16 cellular contexts compared by ENCODE assay signal in genomic region chr2:9981646-9982045, GRCh38.
"Had no signal": no experiment of that assay in that cellular context is flagged by ENCODE, and none has a peak within 500 bp of the region (broad histone marks: within the 10 kb centered on the region; RNA-seq: fewer than 3 reads in every experiment).

No MANE protein-coding gene starts in this region.

- DNase-seq: effector memory CD8-positive, alpha-beta T cell; foreskin keratinocyte; kidney glomerular epithelial cell; naive thymus-derived CD4-positive, alpha-beta T cell; nephron progenitor cell; stimulated activated CD4-positive, alpha-beta T cell treated with anti-CD3 and anti-CD28 coated beads, Interleukin-2, amount 100 ng/mL, for 24 hours; stimulated activated CD4-positive, alpha-beta T cell treated with anti-CD3 and anti-CD28 coated beads, Interleukin-4, amount 100 ng/mL, for 4 hours; stimulated activated naive B cell treated with anti-CD40 and anti-IgM and Interleukin-4, amounts not matched to agents 10 μg/mL and 1 μg/mL and 100 μg/mL, for 72 hours; stimulated activated naive CD8-positive, alpha-beta T cell treated with anti-CD3 and anti-CD28 coated beads, Interleukin-15, amount 100 ng/mL, for 72 hours; testis had no signal

- H3K4me1 ChIP-seq: foreskin keratinocyte had no signal

- H3K36me3 ChIP-seq: esophagus muscularis mucosa, tibial nerve had no signal

- H3K9me3 ChIP-seq: esophagus muscularis mucosa, testis, tibial nerve had no signal

- H3K27ac ChIP-seq: epithelial cell of prostate, foreskin keratinocyte, testis had no signal

- H3K4me3 ChIP-seq: esophagus muscularis mucosa, skin epidermis, testis, tibial nerve had no signal

- H3K27me3 ChIP-seq: esophagus muscularis mucosa, foreskin keratinocyte, testis, tibial nerve had no signal

- FAIRE-seq: colon, islet of Langerhans had no signal

- ATAC-seq: effector memory CD8-positive, alpha-beta T cell; foreskin keratinocyte; naive thymus-derived CD4-positive, alpha-beta T cell; stimulated activated naive B cell treated with anti-CD40 and anti-IgM and Interleukin-4, amounts not matched to agents 10 μg/mL and 1 μg/mL and 100 μg/mL, for 72 hours; stimulated activated naive CD8-positive, alpha-beta T cell treated with anti-CD3 and anti-CD28 coated beads, Interleukin-15, amount 100 ng/mL, for 72 hours had no signal
